Comparison of ENCODE assay signal across 1 cellular context in genomic region chr16:970766-971581, GRCh38.
A peak's percentile ranks its signal among the peaks of the same experiment; 100 is the strongest.
TF ChIP-seq lines count a peak whose summit lies in the region.

TSS of gene LMF1 (minus strand) at chr16:970984. CDS start at chr16:970980, 4 bp downstream.

TF ChIP-seq in HepG2, 621 proteins besides CTCF, POLR2A, EP300 and RAD21 (continued from another document and continues in another):
- TF ChIP-seq ZNF317 (CRISPR knock-in tag; IDR thresholded peaks at IDR 0.05), result 0 out of 2 replicates have a peak, but pooled peaks have one; percentile 47
- TF ChIP-seq HNF4G (IDR thresholded peaks at IDR 0.05; ENCODE audit: borderline replicate concordance, low read depth, low read length), result peak; percentile 64; the same call in 1 of the 2 replicates
- peak; percentile 79; the same call in 1 of the 2 replicates for TF ChIP-seq HNF4G (CRISPR knock-in tag; IDR thresholded peaks at IDR 0.05; ENCODE audit: borderline replicate concordance, low read depth)
- TF ChIP-seq THAP11 (CRISPR knock-in tag; IDR thresholded peaks at IDR 0.05), result peak; percentile 15
- no peak for TF ChIP-seq GMEB2 (CRISPR knock-in tag; IDR thresholded peaks at IDR 0.05; ENCODE audit: low read depth)
- TF ChIP-seq TFE3 (CRISPR knock-in tag; IDR thresholded peaks at IDR 0.05), result no peak
- no peak for TF ChIP-seq SKI (IDR thresholded peaks at IDR 0.05; ENCODE audit: partially characterized antibody)
- TF ChIP-seq FOSL2 (CRISPR knock-in tag; IDR thresholded peaks at IDR 0.05), result no peak; the same call in 1 of the 2 replicates
- TF ChIP-seq ZNF512 (CRISPR knock-in tag; IDR thresholded peaks at IDR 0.05), result 0 out of 2 replicates have a peak, but pooled peaks have one; percentile 30
- no peak for TF ChIP-seq AHR (CRISPR knock-in tag; IDR thresholded peaks at IDR 0.05)
- TF ChIP-seq NKX3-1 (CRISPR knock-in tag; IDR thresholded peaks at IDR 0.05), result no peak; the same call in 1 of the 2 replicates
- TF ChIP-seq HNF4A (CRISPR knock-in tag; IDR thresholded peaks at IDR 0.05), result peak; percentile 84
- TF ChIP-seq RARG (CRISPR knock-in tag; IDR thresholded peaks at IDR 0.05; ENCODE audit: low read depth), result no peak
- no peak; the same call in 1 of the 2 replicates for TF ChIP-seq NR2F2 (IDR thresholded peaks at IDR 0.05; ENCODE audit: borderline replicate concordance, low read depth)
- no peak for TF ChIP-seq RCOR2 (CRISPR knock-in tag; IDR thresholded peaks at IDR 0.05)
- TF ChIP-seq HOMEZ (CRISPR knock-in tag; IDR thresholded peaks at IDR 0.05; ENCODE audit: low read depth), result no peak
- TF ChIP-seq ZNF776 (CRISPR knock-in tag; IDR thresholded peaks at IDR 0.05), result peak; percentile 82
- no peak for TF ChIP-seq HDAC2 (CRISPR knock-in tag; IDR thresholded peaks at IDR 0.05)
- peak; percentile 96 for TF ChIP-seq ZNF788 (CRISPR knock-in tag; IDR thresholded peaks at IDR 0.05; ENCODE audit: borderline replicate concordance)
- no peak for TF ChIP-seq SYNCRIP (IDR thresholded peaks at IDR 0.05; ENCODE audit: insufficient read depth, low read depth, low read length)
- peak; percentile 49; the same call in 1 of the 2 replicates for TF ChIP-seq ZNF121 (CRISPR knock-in tag; IDR thresholded peaks at IDR 0.05)
- no peak for TF ChIP-seq SOX6 (IDR thresholded peaks at IDR 0.05)
- TF ChIP-seq SOX6 (CRISPR knock-in tag; IDR thresholded peaks at IDR 0.05), result peak; percentile 35; the same call in 1 of the 2 replicates
- peak; percentile 58 for TF ChIP-seq PTBP1 (IDR thresholded peaks at IDR 0.05; ENCODE audit: low read depth, low read length, poor library complexity, severe bottlenecking)
- no peak for TF ChIP-seq E2F5 (CRISPR knock-in tag; conservative IDR thresholded peaks at IDR 0.05)
- TF ChIP-seq ZNF17 (CRISPR knock-in tag; IDR thresholded peaks at IDR 0.05), result no peak
- peak; percentile 86 for TF ChIP-seq ZFX (CRISPR knock-in tag; IDR thresholded peaks at IDR 0.05; ENCODE audit: low read depth)
- TF ChIP-seq HNRNPL (IDR thresholded peaks at IDR 0.05; ENCODE audit: low read depth, low read length), result peak; percentile 73
- peak; percentile 39 for TF ChIP-seq ZSCAN9 (CRISPR knock-in tag; IDR thresholded peaks at IDR 0.05; ENCODE audit: borderline replicate concordance)
- TF ChIP-seq PCBP2 (optimal IDR thresholded peaks at IDR 0.05; ENCODE audit: low read depth, low read length, poor library complexity, severe bottlenecking), result no peak
- TF ChIP-seq SNAPC4 (CRISPR knock-in tag; IDR thresholded peaks at IDR 0.05), result peak; percentile 67
- no peak for TF ChIP-seq HCFC1 (IDR thresholded peaks at IDR 0.05; ENCODE audit: low read depth, low read length)
- TF ChIP-seq ERF (CRISPR knock-in tag; IDR thresholded peaks at IDR 0.05), result peak; percentile 78; the same call in 1 of the 2 replicates
- TF ChIP-seq KAT2B (IDR thresholded peaks at IDR 0.05; ENCODE audit: borderline replicate concordance, low read depth, low read length), result no peak
- no peak for TF ChIP-seq SNAPC2 (CRISPR knock-in tag; IDR thresholded peaks at IDR 0.05)
- no peak for TF ChIP-seq ZNF720 (CRISPR knock-in tag; IDR thresholded peaks at IDR 0.05)
- TF ChIP-seq ZNF598 (CRISPR knock-in tag; IDR thresholded peaks at IDR 0.05; ENCODE audit: borderline replicate concordance), result no peak
- TF ChIP-seq CBFB (CRISPR knock-in tag; IDR thresholded peaks at IDR 0.05), result peak; percentile 39; the same call in 1 of the 2 replicates
- 0 out of 2 replicates have a peak, but pooled peaks have one; percentile 15 for TF ChIP-seq ZNF12 (CRISPR knock-in tag; IDR thresholded peaks at IDR 0.05)
- TF ChIP-seq ZNF543 (CRISPR knock-in tag; IDR thresholded peaks at IDR 0.05), result peak; percentile 79; the same call in 1 of the 2 replicates
- no peak for TF ChIP-seq EED (CRISPR knock-in tag; IDR thresholded peaks at IDR 0.05)
- TF ChIP-seq ZNF205 (CRISPR knock-in tag; IDR thresholded peaks at IDR 0.05), result no peak
- no peak for TF ChIP-seq ZMYM2 (CRISPR knock-in tag; IDR thresholded peaks at IDR 0.05)
- TF ChIP-seq JUND (CRISPR knock-in tag; IDR thresholded peaks at IDR 0.05), result no peak
- no peak; the same call in 1 of the 2 replicates for TF ChIP-seq REPIN1 (CRISPR knock-in tag; IDR thresholded peaks at IDR 0.05; ENCODE audit: borderline replicate concordance, low read depth)
- TF ChIP-seq ZNF580 (CRISPR knock-in tag; IDR thresholded peaks at IDR 0.05; ENCODE audit: borderline replicate concordance, low read depth), result peak; percentile 68; the same call in 1 of the 2 replicates
- no peak for TF ChIP-seq MBNL3 (CRISPR knock-in tag; conservative IDR thresholded peaks at IDR 0.05)
- peak; percentile 53; the same call in 1 of the 2 replicates for TF ChIP-seq SRY (CRISPR knock-in tag; IDR thresholded peaks at IDR 0.05)
- peak; percentile 62 for TF ChIP-seq ZEB1 (IDR thresholded peaks at IDR 0.05; ENCODE audit: insufficient replicate concordance, low read depth)
- peak; percentile 17; the same call in 1 of the 2 replicates for TF ChIP-seq ISL2 (CRISPR knock-in tag; IDR thresholded peaks at IDR 0.05)
- TF ChIP-seq FOXC1 (CRISPR knock-in tag; IDR thresholded peaks at IDR 0.05; ENCODE audit: borderline replicate concordance), result peak; percentile 48
- TF ChIP-seq ZNF800 (CRISPR knock-in tag; IDR thresholded peaks at IDR 0.05), result peak; percentile 32
- no peak for TF ChIP-seq PBX3 (CRISPR knock-in tag; IDR thresholded peaks at IDR 0.05; ENCODE audit: borderline replicate concordance)
